In genomic region chr10:123236122-123236521, GRCh38 we compare ENCODE assay signal across 1 cellular context.
TF ChIP-seq lines count a peak whose summit lies in the region.

No MANE protein-coding gene starts in this region.

TF ChIP-seq in K562, 482 proteins besides CTCF, POLR2A, EP300 and RAD21 (continued from another document):
- TF ChIP-seq MLLT1 (IDR thresholded peaks at IDR 0.05) (no peak), POLR2AphosphoS5 (IDR thresholded peaks at IDR 0.05; ENCODE audit: control insufficient read depth, insufficient read depth, low read depth, low read length) (no peak), ZNF511 (CRISPR knock-in tag; IDR thresholded peaks at IDR 0.05) (no peak), HNRNPLL (IDR thresholded peaks at IDR 0.05; ENCODE audit: low read depth, low read length, poor library complexity, severe bottlenecking) (no peak), THRAP3 (IDR thresholded peaks at IDR 0.05; ENCODE audit: borderline replicate concordance) (no peak), ZNF707 (CRISPR knock-in tag; conservative IDR thresholded peaks at IDR 0.05) (no peak)
